In genomic region chr5:107968998-107969397, GRCh38 we compare ENCODE assay signal across 17 cellular contexts.
DNase-seq lines count a peak whose midpoint lies in the region; ATAC-seq and TF ChIP-seq lines count a peak whose summit lies in the region.
"Had no signal": no experiment of that assay in that cellular context is flagged by ENCODE, and none has a peak within 500 bp of the region (broad histone marks: within the 10 kb centered on the region; RNA-seq: fewer than 3 reads in every experiment).

No MANE protein-coding gene starts in this region.

- no peak overlapping the region for H2AFZ ChIP-seq in fibroblast of lung (ENCODE audit: low read length)

- H3K4me2 ChIP-seq in fibroblast of lung (ENCODE audit: extremely low read depth, insufficient read depth, low read length) = peak overlapping the region; percentile 42
- H3K4me2 ChIP-seq: A549 had no signal

- intact Hi-C loops in Right ventricle myocardium superior (cut with DNase I) (no loop called here), right cardiac atrium (cut with DNase I) (no loop called here)

- H3K27ac ChIP-seq in right cardiac atrium (ENCODE audit: low read length) (no peak overlapping the region), fibroblast of lung (ENCODE audit: insufficient read depth, low read length) (peak overlapping the region; percentile 53)
- H3K27ac ChIP-seq: A549, psoas muscle had no signal

- H4K20me1 ChIP-seq in fibroblast of lung (ENCODE audit: control insufficient read depth, extremely low read depth, insufficient read depth, low read length) = no peaks in the 10 kb centered on the region

- H3K9ac ChIP-seq in fibroblast of lung (ENCODE audit: insufficient read depth, low read length) = no peak overlapping the region

- no peak for TF ChIP-seq CTCF in fibroblast of lung (conservative IDR thresholded peaks at IDR 0.05 in 1 of 2, IDR thresholded peaks at IDR 0.05 in 1 of 2; ENCODE audit: low read depth in 1 of 2, low read length in 2 of 2)

- no peaks in the 10 kb centered on the region for H3K9me3 ChIP-seq in right cardiac atrium (ENCODE audit: control insufficient read depth, low read length)
- no peaks in the 10 kb centered on the region for H3K9me3 ChIP-seq in fibroblast of lung (ENCODE audit: control insufficient read depth, insufficient read depth, low read depth, low read length)
- H3K9me3 ChIP-seq: A549, psoas muscle had no signal

- no peak overlapping the region for H3K4me3 ChIP-seq in right cardiac atrium (ENCODE audit: low read length)
- no peak overlapping the region for H3K4me3 ChIP-seq in fibroblast of lung (replicated peaks in 1 of 4; ENCODE audit: control extremely low read depth in 1 of 4, insufficient read depth in 1 of 4, low read depth in 3 of 4, low read length in 4 of 4)
- H3K4me3 ChIP-seq: A549, psoas muscle had no signal

- DNase-seq in Right ventricle myocardium superior (no peak), right cardiac atrium (no peak), T1000 (lab: John Stamatoyannopoulos, UW) (peak; percentile 69), fibroblast of lung (ENCODE audit: low read depth in 2 of 2) (peak; percentile 54 to 58), stromal cell of bone marrow (ENCODE audit: low read depth) (peak; percentile 27), G401 (ENCODE audit: low spot score) (no peak), midbrain (lab: John Stamatoyannopoulos, UW) (no peak), NCI-H2029 treated with DMSO at 0.1 percent for 48 hours (lab: John Stamatoyannopoulos, UW) (no peak)
- DNase-seq: activated CD8-positive, alpha-beta memory T cell treated with anti-CD3 and anti-CD28 coated beads, Interleukin-2, amount 10 ng/mL, durations not matched to agents 7 days and 5 days; DMS153; islet precursor cell; mesendoderm; NCI-H2081 treated with DMSO at 0.1 percent for 48 hours; NCI-H524 treated with DMSO at 0.1 percent for 48 hours; psoas muscle; SIG-M5 had no signal

- H3K36me3 ChIP-seq in fibroblast of lung (ENCODE audit: control insufficient read depth, insufficient read depth, low read length) = no peaks in the 10 kb centered on the region

- WGBS in right cardiac atrium = 68% methylated on average over 4 of the region's 4 CpGs

- H3K79me2 ChIP-seq in fibroblast of lung (ENCODE audit: control insufficient read depth, insufficient read depth, low read length) = no peaks in the 10 kb centered on the region

- in situ Hi-C loops in G401 (cut with HindIII; ENCODE audit: low sequenced_read_pairs) = no loop called here

- H3K27me3 ChIP-seq in right cardiac atrium (ENCODE audit: control insufficient read depth, insufficient read depth) = no peaks in the 10 kb centered on the region
- no peaks in the 10 kb centered on the region for H3K27me3 ChIP-seq in fibroblast of lung (ENCODE audit: control insufficient read depth, insufficient read depth, low read length)

- H3K4me1 ChIP-seq in right cardiac atrium (ENCODE audit: control insufficient read depth, insufficient read depth, low read length) (no peaks in the 10 kb centered on the region), fibroblast of lung (ENCODE audit: control insufficient read depth, extremely low read depth, insufficient read depth, low read length) (peaks cover 4% of the 10 kb centered on the region)
- H3K4me1 ChIP-seq: psoas muscle had no signal

- ATAC-seq in Right ventricle myocardium superior (ENCODE audit: poor library complexity) (peak; percentile 68), right cardiac atrium (no peak)
- ATAC-seq: A549; activated CD8-positive, alpha-beta memory T cell treated with anti-CD3 and anti-CD28 coated beads, Interleukin-2, amount 10 ng/mL, durations not matched to agents 7 days and 5 days; psoas muscle had no signal

Comparison
In these comparisons a context has a peak if more than half of its experiments do, and no peak if none do; other contexts are left out.
1. DNase-seq: peak in T1000 (single experiment), fibroblast of lung (2 of 2) and stromal cell of bone marrow (single experiment); none in Right ventricle myocardium superior (single experiment), right cardiac atrium (0 of 3), G401 (single experiment), midbrain (single experiment) and NCI-H2029 treated with DMSO at 0.1 percent for 48 hours (single experiment).